In the genomic region with DNA sequence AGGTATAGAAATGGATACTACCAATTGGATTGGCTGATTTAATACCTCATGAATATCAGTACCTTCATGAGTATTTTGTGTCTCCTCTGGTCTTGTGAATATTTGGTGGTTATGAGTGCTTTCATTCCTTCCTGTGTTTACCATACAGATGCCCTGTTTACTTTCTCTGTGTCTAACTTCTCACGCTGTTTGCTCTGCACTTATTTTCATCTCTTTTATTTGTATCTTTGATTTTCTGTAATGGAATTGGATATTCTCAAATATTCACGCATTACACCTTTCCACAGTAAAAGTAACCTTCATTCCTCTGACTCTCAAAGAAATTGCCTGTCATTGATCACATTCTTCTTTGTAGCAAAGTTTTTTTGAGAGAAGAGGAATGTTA, we compare ENCODE assay signal across 13 cellular contexts. TPM values are rescaled to one million over a fixed set of nuclear protein-coding genes. Genes with fewer than 3 reads are reported as not detected.
A peak's percentile ranks its signal among the peaks of the same experiment; 100 is the strongest.
DNase-seq lines count a peak whose midpoint lies in the region; ATAC-seq and TF ChIP-seq lines count a peak whose summit lies in the region.
"Had no signal": no experiment of that assay in that cellular context is flagged by ENCODE, and none has a peak within 500 bp of the region (broad histone marks: within the 10 kb centered on the region; RNA-seq: fewer than 3 reads in every experiment).

No MANE protein-coding gene starts in this region.

- no peaks in the 10 kb centered on the region for H3K9me3 Mint-ChIP-seq in CD8-positive, alpha-beta memory T cell
- H3K9me3 Mint-ChIP-seq: activated T-helper 2 cell treated with anti-CD3 and anti-CD28 coated beads, Interferon-gamma antibody, Interleukin-2, Interleukin-4, amounts not matched to agents 10 μg/mL and 5 μg/mL and 100 μg/mL, durations not matched to agents 14 hours and 24 hours and 36 hours; stimulated activated effector memory CD8-positive, alpha-beta T cell treated with anti-CD3 and anti-CD28 coated beads, Interleukin-12 subunit alpha, Interleukin-12 subunit beta, amount 100 ng/mL, for 72 hours had no signal

- H3K4me3 Mint-ChIP-seq in CD8-positive, alpha-beta memory T cell: no peak overlapping the region
- H3K4me3 Mint-ChIP-seq: stimulated activated effector memory CD8-positive, alpha-beta T cell treated with anti-CD3 and anti-CD28 coated beads, Interleukin-12 subunit alpha, Interleukin-12 subunit beta, amount 100 ng/mL, for 72 hours had no signal

- CTCF ChIA-PET in CD8-positive, alpha-beta memory T cell (lab: Charles Lee): no interaction called here

- peaks cover 45% of the 10 kb centered on the region for H3K4me1 ChIP-seq in CD8-positive, alpha-beta memory T cell (ENCODE audit: insufficient read depth, low read length)
- peaks cover 50% of the 10 kb centered on the region for H3K4me1 ChIP-seq in Loucy (ENCODE audit: insufficient read depth, low read length, poor library complexity, severe bottlenecking)
- H3K4me1 ChIP-seq in rectal smooth muscle tissue (ENCODE audit: control insufficient read depth, insufficient read depth, low read length): peaks cover 42% of the 10 kb centered on the region

- no peak for TF ChIP-seq CTCF in Loucy (conservative IDR thresholded peaks at IDR 0.05; ENCODE audit: low read length)
- TF ChIP-seq CTCF in fibroblast of villous mesenchyme (IDR thresholded peaks at IDR 0.05; ENCODE audit: insufficient read depth, low read depth, low read length): no peak

- no peak overlapping the region for H3K4me2 ChIP-seq in Loucy (ENCODE audit: low read depth, low read length, poor library complexity, severe bottlenecking)
- H3K4me2 ChIP-seq: KMS-11 had no signal

- H3K36me3 ChIP-seq in CD8-positive, alpha-beta memory T cell (ENCODE audit: insufficient read depth, low read length): peaks cover 16% of the 10 kb centered on the region
- H3K36me3 ChIP-seq in Loucy (ENCODE audit: insufficient read depth, low read length): peaks cover 5% of the 10 kb centered on the region; the same call in 1 of the 2 replicates
- H3K36me3 ChIP-seq in rectal smooth muscle tissue (ENCODE audit: control insufficient read depth, insufficient read depth, low read length): no peaks in the 10 kb centered on the region

- no peak overlapping the region for H3K4me3 ChIP-seq in CD8-positive, alpha-beta memory T cell (ENCODE audit: low read length)
- H3K4me3 ChIP-seq in Loucy (ENCODE audit: low read length, poor library complexity, severe bottlenecking): no peak overlapping the region
- H3K4me3 ChIP-seq in fibroblast of villous mesenchyme (ENCODE audit: low read depth, low read length): no peak overlapping the region
- peak overlapping the region; percentile 14 for H3K4me3 ChIP-seq in rectal smooth muscle tissue (ENCODE audit: low read length)

- peaks cover 86% of the 10 kb centered on the region for H3K79me2 ChIP-seq in Loucy (ENCODE audit: insufficient read depth, low read length)

- no peaks in the 10 kb centered on the region for H4K20me1 ChIP-seq in Loucy (ENCODE audit: insufficient read depth, low read length, poor library complexity, severe bottlenecking)

- H3K4me1 Mint-ChIP-seq in CD8-positive, alpha-beta memory T cell: peaks cover 58 to 85% (median 82%) of the 10 kb centered on the region in 3 donors

- DNase-seq in CD8-positive, alpha-beta memory T cell: no peak
- DNase-seq in fibroblast of villous mesenchyme (ENCODE audit: low read depth) (peak; percentile 38), kidney tubule cell (ENCODE audit: low spot score) (no peak), dermis blood vessel endothelial cell (no peak), DMS 273 treated with DMSO at 0.1 percent for 48 hours (lab: John Stamatoyannopoulos, UW) (no peak)
- DNase-seq: activated CD4-positive, alpha-beta T cell treated with anti-CD3 and anti-CD28 coated beads for 48 hours; nucleus accumbens had no signal

- H2AFZ ChIP-seq in Loucy (ENCODE audit: low read length): no peak overlapping the region

- H3K9ac ChIP-seq in Loucy (ENCODE audit: low read depth, low read length, poor library complexity, severe bottlenecking) (peak overlapping the region; percentile 7), rectal smooth muscle tissue (ENCODE audit: low read length) (no peak overlapping the region)
- H3K9ac ChIP-seq: KMS-11 had no signal

- no peaks in the 10 kb centered on the region for H3K9me2 ChIP-seq in Loucy (replicated peaks; ENCODE audit: low read depth, low read length)

- no peak for ATAC-seq in GM18511 (IDR thresholded peaks at IDR 0.05; ENCODE audit: unreplicated experiment)
- ATAC-seq: stimulated activated effector memory CD8-positive, alpha-beta T cell treated with anti-CD3 and anti-CD28 coated beads, Interleukin-12 subunit alpha, Interleukin-12 subunit beta, amount 100 ng/mL, for 72 hours had no signal

- peak overlapping the region; percentile 66 for H3K27ac ChIP-seq in CD8-positive, alpha-beta memory T cell (ENCODE audit: low read depth, low read length)
- H3K27ac ChIP-seq in rectal smooth muscle tissue (ENCODE audit: low read depth, low read length): peak overlapping the region; percentile 68
- H3K27ac ChIP-seq: KMS-11 had no signal

- no peaks in the 10 kb centered on the region for H3K27me3 Mint-ChIP-seq in CD8-positive, alpha-beta memory T cell

- peak overlapping the region in 4 of 8 donors; percentile 1 to 76 (median 27) for H3K27ac Mint-ChIP-seq in CD8-positive, alpha-beta memory T cell
- H3K27ac Mint-ChIP-seq: activated T-helper 2 cell treated with anti-CD3 and anti-CD28 coated beads, Interferon-gamma antibody, Interleukin-2, Interleukin-4, amounts not matched to agents 10 μg/mL and 5 μg/mL and 100 μg/mL, durations not matched to agents 14 hours and 24 hours and 36 hours had no signal

- no peaks in the 10 kb centered on the region for H3K9me3 ChIP-seq in CD8-positive, alpha-beta memory T cell (ENCODE audit: low read length)
- H3K9me3 ChIP-seq in Loucy (ENCODE audit: insufficient read depth, low read depth, low read length): no peaks in the 10 kb centered on the region

- POLR2A ChIA-PET in CD8-positive, alpha-beta memory T cell (lab: Charles Lee): no interaction called here

- peaks cover 4 to 43% (median 20%) of the 10 kb centered on the region in 3 donors for H3K36me3 Mint-ChIP-seq in CD8-positive, alpha-beta memory T cell

- peaks cover 2% of the 10 kb centered on the region; the same call in 1 of the 2 replicates for H3F3A ChIP-seq in Loucy (ENCODE audit: low read depth)

- H3K27me3 ChIP-seq in CD8-positive, alpha-beta memory T cell (ENCODE audit: insufficient read depth, low read length, poor library complexity, severe bottlenecking): no peaks in the 10 kb centered on the region
- H3K27me3 ChIP-seq in Loucy (ENCODE audit: insufficient read depth, low read length, poor library complexity, severe bottlenecking) (no peaks in the 10 kb centered on the region), rectal smooth muscle tissue (ENCODE audit: control insufficient read depth, insufficient read depth, low read length) (no peaks in the 10 kb centered on the region)

RNA-seq across cellular contexts. Expression of a gene that starts 16.8 kb away (rescaled TPM):
- total RNA-seq in CD8-positive, alpha-beta memory T cell: 10 to 100 TPM; 29.6 to 31.3 TPM
- polyA plus RNA-seq in CD8-positive, alpha-beta memory T cell: 39.4 TPM
- 27.7 and 44.0 TPM in 2 replicates for total RNA-seq in fibroblast of villous mesenchyme
- 27.5 and 31.0 TPM in 2 replicates for total RNA-seq in dermis blood vessel endothelial cell

RNA-seq across cellular contexts. Expression of a gene that starts 17.0 kb away (rescaled TPM):
- 10 to 100 TPM; 31.9 to 32.9 TPM for total RNA-seq in CD8-positive, alpha-beta memory T cell
- polyA plus RNA-seq in CD8-positive, alpha-beta memory T cell: 16.7 TPM
- total RNA-seq in fibroblast of villous mesenchyme: 24.8 and 29.4 TPM in 2 replicates
- total RNA-seq in dermis blood vessel endothelial cell: 15.1 and 16.2 TPM in 2 replicates
